ENCODE assay signal across 13 cellular contexts in genomic region chr7:143391462-143392404, GRCh38. TPM values are rescaled to one million over a fixed set of nuclear protein-coding genes. Genes with fewer than 3 reads are reported as not detected.
DNase-seq lines count a peak whose midpoint lies in the region; ATAC-seq and TF ChIP-seq lines count a peak whose summit lies in the region.
"Had no signal": no experiment of that assay in that cellular context is flagged by ENCODE, and none has a peak within 500 bp of the region (broad histone marks: within the 10 kb centered on the region; RNA-seq: fewer than 3 reads in every experiment).

No MANE protein-coding gene starts in this region.

- H3K36me3 ChIP-seq in parathyroid adenoma (ENCODE audit: control insufficient read depth, insufficient read depth, low read length) (no peaks in the 10 kb centered on the region), SJCRH30 (peaks cover 31% of the 10 kb centered on the region)

- no peaks in the 10 kb centered on the region for H3K9me3 Mint-ChIP-seq in CD14-positive monocyte
- H3K9me3 Mint-ChIP-seq: activated naive CD4-positive, alpha-beta T cell treated with anti-CD3 and anti-CD28 coated beads for 36 hours; CD4-positive, alpha-beta memory T cell; naive B cell had no signal

- peaks cover 14% of the 10 kb centered on the region for H3K4me1 ChIP-seq in parathyroid adenoma
- H3K4me1 ChIP-seq in SJCRH30, result no peaks in the 10 kb centered on the region

- H3K27me3 Mint-ChIP-seq in CD14-positive monocyte (ENCODE audit: low read depth in 3 of 3), result no peaks in the 10 kb centered on the region
- H3K27me3 Mint-ChIP-seq: CD4-positive, alpha-beta memory T cell had no signal

- no peaks in the 10 kb centered on the region for H3K79me2 ChIP-seq in parathyroid adenoma

- intact Hi-C loops in CD14-positive monocyte (cut with micrococcal nuclease), result no loop called here
- intact Hi-C loops in Right ventricle myocardium superior (cut with DNase I), result no loop called here

- no peak for TF ChIP-seq CTCF in CD14-positive monocyte (IDR thresholded peaks at IDR 0.05)
- TF ChIP-seq CTCF in parathyroid adenoma (IDR thresholded peaks at IDR 0.05), result no peak

- H3K4me3 ChIP-seq in parathyroid adenoma (ENCODE audit: low read depth, low read length) (peak overlapping the region; percentile 12), SJCRH30 (no peak overlapping the region)

- no peak for DNase-seq in CD14-positive monocyte (ENCODE audit: low spot score)
- peak; percentile 86 for DNase-seq in Right ventricle myocardium superior
- DNase-seq in Ammon's horn (ENCODE audit: low spot score), result no peak
- DNase-seq in SJCRH30, result no peak
- no peak for DNase-seq in middle frontal gyrus (ENCODE audit: extremely low spot score, low spot score)
- DNase-seq: activated naive CD4-positive, alpha-beta T cell treated with anti-CD3 and anti-CD28 coated beads for 36 hours; CD4-positive, alpha-beta memory T cell; naive B cell; stimulated activated naive CD4-positive, alpha-beta T cell had no signal

- no peak overlapping the region for H2AFZ ChIP-seq in parathyroid adenoma

- H3K27me3 ChIP-seq in parathyroid adenoma (ENCODE audit: control insufficient read depth, insufficient read depth, low read length), result no peaks in the 10 kb centered on the region
- no peaks in the 10 kb centered on the region for H3K27me3 ChIP-seq in SJCRH30

- H3K36me3 Mint-ChIP-seq in CD14-positive monocyte, result peaks cover 9 to 51% of the 10 kb centered on the region in 2 donors

- H3K9ac ChIP-seq in parathyroid adenoma, result no peak overlapping the region

- H3K27ac ChIP-seq in adipose tissue (ENCODE audit: low read depth, low read length) (peak overlapping the region; percentile 32), parathyroid adenoma (peak overlapping the region; percentile 58), SJCRH30 (no peak overlapping the region)

- peak overlapping the region; percentile 8 for H3K4me2 ChIP-seq in parathyroid adenoma (ENCODE audit: low read length)

- peak overlapping the region in 4 of 7 donors; percentile 26 to 79 (median 60) for H3K27ac Mint-ChIP-seq in CD14-positive monocyte
- H3K27ac Mint-ChIP-seq: activated naive CD4-positive, alpha-beta T cell treated with anti-CD3 and anti-CD28 coated beads for 36 hours; naive B cell had no signal

- peak; percentile 70 for ATAC-seq in Right ventricle myocardium superior (ENCODE audit: poor library complexity)
- ATAC-seq in HG03378 (IDR thresholded peaks at IDR 0.05; ENCODE audit: unreplicated experiment), result no peak

- H3K4me3 Mint-ChIP-seq in CD14-positive monocyte, result no peak overlapping the region
- H3K4me3 Mint-ChIP-seq: activated naive CD4-positive, alpha-beta T cell treated with anti-CD3 and anti-CD28 coated beads for 36 hours; CD4-positive, alpha-beta memory T cell; naive B cell had no signal

- peaks cover 65% of the 10 kb centered on the region for H3K4me1 Mint-ChIP-seq in CD14-positive monocyte

- no peaks in the 10 kb centered on the region for H3K9me3 ChIP-seq in parathyroid adenoma (ENCODE audit: control insufficient read depth, low read length)
- H3K9me3 ChIP-seq in SJCRH30 (replicated peaks), result no peaks in the 10 kb centered on the region

- WGBS in adipose tissue, 3 donors, result 32 to 72% (median 41%) methylated on average over 24 of the region's 24 CpGs

RNA-seq across cellular contexts. Expression of gene ZYX, which starts 10.6 kb away (rescaled TPM):
- polyA plus RNA-seq in CD14-positive monocyte (100 to 1,000 TPM; 198 to 331 TPM), adipose tissue (100 to 1,000 TPM in 2 of 3 donors, 10 to 100 TPM in 1; 40.6 to 234 (median 200) TPM)
- 69.8 TPM for total RNA-seq in Right ventricle myocardium superior
- total RNA-seq in SJCRH30 (2014; rRNA removed; shearing (Covaris generic)), result 34.6 and 35.9 TPM in 2 replicates

RNA-seq across cellular contexts. Expression of gene EPHA1, which starts 16.9 kb away (rescaled TPM):
- polyA plus RNA-seq in CD14-positive monocyte, result under 1 TPM in 1 of 2 donors, not detected in 1; 0.50 TPM
- 1 to 10 TPM in 1 of 3 donors, under 1 TPM in 1, not detected in 1; 0.89 to 4.9 TPM for polyA plus RNA-seq in adipose tissue
- 0.08 TPM for total RNA-seq in Right ventricle myocardium superior
- total RNA-seq in SJCRH30 (2014; rRNA removed; shearing (Covaris generic)), result 0.32 and 1.0 TPM in 2 replicates
- total RNA-seq: SK-MEL-5 had no signal

RNA-seq across cellular contexts. Expression of gene FAM131B, which starts 29.2 kb away (rescaled TPM):
- under 1 TPM in 1 of 2 donors, not detected in 1; 0.72 TPM for polyA plus RNA-seq in CD14-positive monocyte
- polyA plus RNA-seq in adipose tissue, result 1 to 10 TPM in 1 of 3 donors, under 1 TPM in 2; 0.09 to 1.2 (median 0.37) TPM
- total RNA-seq in Right ventricle myocardium superior, result 0.59 TPM
- 0.15 and 0.22 TPM in 2 replicates for total RNA-seq in SJCRH30 (2014; rRNA removed; shearing (Covaris generic))
- total RNA-seq: SK-MEL-5 had no signal
- polyA plus RNA-seq: CD4-positive, alpha-beta memory T cell had no signal

RNA-seq across cellular contexts. Expression of gene TAS2R60, which starts 51.5 kb away (rescaled TPM):
- not detected for polyA plus RNA-seq in CD14-positive monocyte
- polyA plus RNA-seq in adipose tissue, result not detected
- not detected for total RNA-seq in Right ventricle myocardium superior
- not detected in 2 replicates for total RNA-seq in SJCRH30 (2014; rRNA removed; shearing (Covaris generic))
- total RNA-seq: activated naive CD4-positive, alpha-beta T cell treated with anti-CD3 and anti-CD28 coated beads for 36 hours; SK-MEL-5 had no signal
